In genomic region chr19:56076413-56076998, GRCh38 we compare ENCODE assay signal across 8 cellular contexts. TPM values are rescaled to one million over a fixed set of nuclear protein-coding genes. Genes with fewer than 3 reads are reported as not detected.
DNase-seq lines count a peak whose midpoint lies in the region; TF ChIP-seq lines count a peak whose summit lies in the region.

No MANE protein-coding gene starts in this region.

- H3K9me3 ChIP-seq in OCI-LY7 (ENCODE audit: low read length), result no peaks in the 10 kb centered on the region

- intact Hi-C loops in OCI-LY7 (cut with micrococcal nuclease; ENCODE audit: unreplicated experiment), result loop anchor here (2.0 kb wide), 1 partner anchor 256 kb away; no protein-coding TSS in a partner anchor

- H3K4me3 ChIP-seq in OCI-LY7 (ENCODE audit: low read depth, low read length, poor library complexity, severe bottlenecking), result no peak overlapping the region

- no peak overlapping the region for H3K4me2 ChIP-seq in OCI-LY7 (ENCODE audit: low read length)

- H3K27ac ChIP-seq in OCI-LY7 (ENCODE audit: low read depth, low read length, poor library complexity, severe bottlenecking), result no peak overlapping the region

- no peak overlapping the region for H2AFZ ChIP-seq in OCI-LY7 (ENCODE audit: low read length)

- TF ChIP-seq CTCF in OCI-LY7 (conservative IDR thresholded peaks at IDR 0.05; ENCODE audit: low read length), result peak; percentile 94

- peaks cover 9% of the 10 kb centered on the region for H3K4me1 ChIP-seq in OCI-LY7 (ENCODE audit: insufficient read depth, low read length, poor library complexity, severe bottlenecking)

- DNase-seq in DMS114 treated with DMSO at 0.1 percent for 48 hours (lab: John Stamatoyannopoulos, UW; ENCODE audit: unreplicated experiment), result peak; percentile 49
- DNase-seq in HK-2 (ENCODE audit: unreplicated experiment), result peak; percentile 49
- peak; percentile 61 for DNase-seq in OCI-LY7 (ENCODE audit: low spot score)
- DNase-seq in amniotic stem cell (lab: John Stamatoyannopoulos, UW), result peak; percentile 17
- peak; percentile 70 for DNase-seq in iPS-NIHi11 (ENCODE audit: low spot score)
- DNase-seq in stimulated activated CD4-positive, alpha-beta T cell treated with anti-CD3 and anti-CD28 coated beads, Interleukin-4, amount 100 ng/mL, for 1 hour, result peak; percentile 32
- no peak for DNase-seq in GF-D8 (lab: John Stamatoyannopoulos, UW)
- DNase-seq in midbrain (lab: John Stamatoyannopoulos, UW), result no peak

- no peaks in the 10 kb centered on the region for H3K9me2 ChIP-seq in OCI-LY7 (ENCODE audit: insufficient read depth, low read length)

- no peaks in the 10 kb centered on the region for H3K79me2 ChIP-seq in OCI-LY7 (ENCODE audit: insufficient read depth, low read depth, low read length)

- no peaks in the 10 kb centered on the region for H3K36me3 ChIP-seq in OCI-LY7 (ENCODE audit: insufficient read depth, low read length)

- BruUV-seq in OCI-LY7 (replicated peaks; lab: Mats Ljungman, UMichigan), result no TSS peak

- POLR2A ChIA-PET in OCI-LY7 (lab: Charles Lee), result no interaction called here

- CTCF ChIA-PET in OCI-LY7 (lab: Charles Lee; ENCODE audit: unreplicated experiment), result no interaction called here

- H4K20me1 ChIP-seq in OCI-LY7 (ENCODE audit: insufficient read depth, low read length), result no peaks in the 10 kb centered on the region

RNA-seq across cellular contexts. Expression of gene ZNF787, which starts 44.6 kb away (rescaled TPM):
- 30.6 and 36.5 TPM in 2 replicates for total RNA-seq in OCI-LY7 (2014; rRNA removed; shearing (Covaris generic))
- total RNA-seq in OCI-LY7 (2022), result 31.7 and 35.6 TPM in 2 replicates

Comparison
In these comparisons a context has a peak if more than half of its experiments do, and no peak if none do; other contexts are left out.
1. DNase-seq: peak in DMS114 treated with DMSO at 0.1 percent for 48 hours (single experiment), HK-2 (single experiment), OCI-LY7 (single experiment), amniotic stem cell (single experiment), iPS-NIHi11 (single experiment) and stimulated activated CD4-positive, alpha-beta T cell treated with anti-CD3 and anti-CD28 coated beads, Interleukin-4, amount 100 ng/mL, for 1 hour (single experiment); none in GF-D8 (single experiment) and midbrain (single experiment).